ENCODE assay signal across 8 cellular contexts in the genomic region with DNA sequence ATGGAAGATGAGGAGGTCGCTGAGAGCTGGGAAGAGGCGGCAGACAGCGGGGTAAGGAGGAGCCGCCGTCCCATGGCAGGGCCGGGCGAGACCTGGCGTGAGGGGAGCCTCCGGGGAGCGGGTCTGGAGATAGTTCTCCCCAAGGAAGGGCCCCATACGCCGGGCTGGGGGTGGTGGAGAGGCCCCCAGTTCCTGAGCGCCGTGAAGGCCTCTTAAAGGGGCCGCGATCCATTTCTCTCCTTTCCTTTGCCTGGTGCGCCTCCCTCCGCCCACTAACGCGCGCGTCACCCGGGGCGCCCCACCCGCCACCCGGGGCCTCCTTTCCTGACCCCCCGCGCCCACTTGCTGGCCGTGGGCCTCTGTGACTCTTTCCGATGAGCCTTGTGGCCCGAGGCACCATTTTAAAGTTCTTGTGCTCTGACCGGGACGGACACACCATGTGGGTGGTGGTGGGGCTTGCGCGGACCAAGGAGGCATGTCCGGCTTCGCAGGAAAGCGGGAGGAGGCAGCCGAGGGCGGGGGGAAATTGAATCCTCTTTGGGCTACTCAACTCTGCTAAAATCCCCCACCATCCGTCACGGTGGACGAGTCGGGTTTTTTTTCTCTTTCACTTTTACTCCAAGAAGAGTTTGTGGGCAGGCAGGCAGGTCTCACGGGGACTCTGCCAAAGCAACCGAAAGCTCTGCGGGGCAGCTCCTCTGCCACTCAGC. TPM values are rescaled to one million over a fixed set of nuclear protein-coding genes. Genes with fewer than 3 reads are reported as not detected.
A peak's percentile ranks its signal among the peaks of the same experiment; 100 is the strongest.
DNase-seq lines count a peak whose midpoint lies in the region; ATAC-seq lines count a peak whose summit lies in the region.

No MANE protein-coding gene starts in this region.

- peak overlapping the region; percentile 62 for H3K4me3 ChIP-seq in mesodermal cell (ENCODE audit: extremely low read depth, insufficient read depth, low read length, poor library complexity, severe bottlenecking)

- peak overlapping the region; percentile 93 for H3K27ac ChIP-seq in mesodermal cell (ENCODE audit: low read depth, low read length, severe bottlenecking)

- POLR2A ChIA-PET in activated CD4-positive, alpha-beta memory T cell treated with anti-CD3 and anti-CD28 coated beads, Interleukin-2, amount 10 ng/mL, durations not matched to agents 7 days and 5 days (lab: Charles Lee) = interaction anchor here (0.6 to 10.9 kb wide), 21 partner anchors 11 to 538 kb away, joined by 3 to 109 read pairs (median 6); a partner anchor contains a TSS

- H3K9me3 ChIP-seq in mesodermal cell (ENCODE audit: control insufficient read depth, low read length) = no peaks in the 10 kb centered on the region

- H3K4me1 ChIP-seq in mesodermal cell (ENCODE audit: control insufficient read depth, insufficient read depth, low read length, poor library complexity, severe bottlenecking) = peaks cover 5% of the 10 kb centered on the region

- H3K27me3 Mint-ChIP-seq in activated CD4-positive, alpha-beta memory T cell treated with anti-CD3 and anti-CD28 coated beads, Interleukin-2, amount 10 ng/mL, durations not matched to agents 7 days and 5 days = no peaks in the 10 kb centered on the region
- H3K27me3 Mint-ChIP-seq in effector memory CD8-positive, alpha-beta T cell = no peaks in the 10 kb centered on the region

- peaks cover 25% of the 10 kb centered on the region for H3K36me3 Mint-ChIP-seq in activated CD4-positive, alpha-beta memory T cell treated with anti-CD3 and anti-CD28 coated beads, Interleukin-2, amount 10 ng/mL, durations not matched to agents 7 days and 5 days (ENCODE audit: low read depth)
- peaks cover 27% of the 10 kb centered on the region for H3K36me3 Mint-ChIP-seq in effector memory CD8-positive, alpha-beta T cell (ENCODE audit: insufficient read depth)

- H3K27ac Mint-ChIP-seq in activated CD4-positive, alpha-beta memory T cell treated with anti-CD3 and anti-CD28 coated beads, Interleukin-2, amount 10 ng/mL, durations not matched to agents 7 days and 5 days = peak overlapping the region; percentile 99
- peak overlapping the region; percentile 98 to 99 for H3K27ac Mint-ChIP-seq in effector memory CD8-positive, alpha-beta T cell

- ATAC-seq in GM18873 (IDR thresholded peaks at IDR 0.05; ENCODE audit: low FRiP score, unreplicated experiment) (peak; percentile 58), HG03108 (IDR thresholded peaks at IDR 0.05; ENCODE audit: unreplicated experiment) (peak; percentile 55)
- ATAC-seq in effector memory CD8-positive, alpha-beta T cell (replicated peaks) = peak; percentile 70

- H3K4me3 Mint-ChIP-seq in activated CD4-positive, alpha-beta memory T cell treated with anti-CD3 and anti-CD28 coated beads, Interleukin-2, amount 10 ng/mL, durations not matched to agents 7 days and 5 days = peak overlapping the region; percentile 97
- peak overlapping the region; percentile 98 for H3K4me3 Mint-ChIP-seq in effector memory CD8-positive, alpha-beta T cell

- CTCF ChIA-PET in activated CD4-positive, alpha-beta memory T cell treated with anti-CD3 and anti-CD28 coated beads, Interleukin-2, amount 10 ng/mL, durations not matched to agents 7 days and 5 days (lab: Charles Lee) = interaction anchor here (1.1 to 1.2 kb wide), 2 partner anchors 73 to 150 kb away, joined by 3 to 4 read pairs; a partner anchor contains a TSS

- DNase-seq in AG20443 (ENCODE audit: low spot score) (peak; percentile 91), NCI-H526 treated with DMSO at 0.1 percent for 48 hours (lab: John Stamatoyannopoulos, UW) (peak; percentile 89)
- DNase-seq in activated CD4-positive, alpha-beta memory T cell treated with anti-CD3 and anti-CD28 coated beads, Interleukin-2, amount 10 ng/mL, durations not matched to agents 7 days and 5 days = peak; percentile 86
- peak; percentile 81 to 86 (median 82) for DNase-seq in effector memory CD8-positive, alpha-beta T cell
- peak; percentile 70 for DNase-seq in stimulated activated CD8-positive, alpha-beta memory T cell treated with anti-CD3 and anti-CD28 coated beads, Interleukin-15, amount 100 ng/mL, for 24 hours (ENCODE audit: low read depth)

- H3K36me3 ChIP-seq in mesodermal cell (ENCODE audit: control insufficient read depth, insufficient read depth, low read length) = peaks cover 24% of the 10 kb centered on the region

- 0% methylated on average over 33 to 34 of the region's 47 CpGs for WGBS in mesodermal cell (ENCODE audit: insufficient coverage in 2 of 2), 2 experiments

- H3K9me3 Mint-ChIP-seq in activated CD4-positive, alpha-beta memory T cell treated with anti-CD3 and anti-CD28 coated beads, Interleukin-2, amount 10 ng/mL, durations not matched to agents 7 days and 5 days = no peaks in the 10 kb centered on the region
- no peaks in the 10 kb centered on the region for H3K9me3 Mint-ChIP-seq in effector memory CD8-positive, alpha-beta T cell

- peaks cover 50% of the 10 kb centered on the region for H3K4me1 Mint-ChIP-seq in activated CD4-positive, alpha-beta memory T cell treated with anti-CD3 and anti-CD28 coated beads, Interleukin-2, amount 10 ng/mL, durations not matched to agents 7 days and 5 days
- H3K4me1 Mint-ChIP-seq in effector memory CD8-positive, alpha-beta T cell (ENCODE audit: low read depth in 2 of 2) = peaks cover 32 to 36% of the 10 kb centered on the region in 2 donors

RNA-seq across cellular contexts. Expression of a gene that starts 0.4 kb away (rescaled TPM):
- total RNA-seq in activated CD4-positive, alpha-beta memory T cell treated with anti-CD3 and anti-CD28 coated beads, Interleukin-2, amount 10 ng/mL, durations not matched to agents 7 days and 5 days = 100 to 1,000 TPM; 156 to 157 TPM
- polyA plus RNA-seq in mesodermal cell (2013, experiment 1 of 2) = 87.9 TPM
- polyA plus RNA-seq in mesodermal cell (2013, experiment 2 of 2) = 70.4 TPM

RNA-seq across cellular contexts. Expression of a gene that starts 15.1 kb away (rescaled TPM):
- 10 to 100 TPM; 19.9 to 20.7 TPM for total RNA-seq in activated CD4-positive, alpha-beta memory T cell treated with anti-CD3 and anti-CD28 coated beads, Interleukin-2, amount 10 ng/mL, durations not matched to agents 7 days and 5 days
- 19.1 TPM for polyA plus RNA-seq in mesodermal cell (2013, experiment 1 of 2)
- 15.0 TPM for polyA plus RNA-seq in mesodermal cell (2013, experiment 2 of 2)

Comparison
In these comparisons a context has a peak if more than half of its experiments do, and no peak if none do; other contexts are left out.
1. Peak in every context shown above with its lines: DNase-seq, ATAC-seq, H3K4me3 ChIP-seq and H3K27ac ChIP-seq.